Comparison of ENCODE assay signal across 8 cellular contexts in the genomic region with DNA sequence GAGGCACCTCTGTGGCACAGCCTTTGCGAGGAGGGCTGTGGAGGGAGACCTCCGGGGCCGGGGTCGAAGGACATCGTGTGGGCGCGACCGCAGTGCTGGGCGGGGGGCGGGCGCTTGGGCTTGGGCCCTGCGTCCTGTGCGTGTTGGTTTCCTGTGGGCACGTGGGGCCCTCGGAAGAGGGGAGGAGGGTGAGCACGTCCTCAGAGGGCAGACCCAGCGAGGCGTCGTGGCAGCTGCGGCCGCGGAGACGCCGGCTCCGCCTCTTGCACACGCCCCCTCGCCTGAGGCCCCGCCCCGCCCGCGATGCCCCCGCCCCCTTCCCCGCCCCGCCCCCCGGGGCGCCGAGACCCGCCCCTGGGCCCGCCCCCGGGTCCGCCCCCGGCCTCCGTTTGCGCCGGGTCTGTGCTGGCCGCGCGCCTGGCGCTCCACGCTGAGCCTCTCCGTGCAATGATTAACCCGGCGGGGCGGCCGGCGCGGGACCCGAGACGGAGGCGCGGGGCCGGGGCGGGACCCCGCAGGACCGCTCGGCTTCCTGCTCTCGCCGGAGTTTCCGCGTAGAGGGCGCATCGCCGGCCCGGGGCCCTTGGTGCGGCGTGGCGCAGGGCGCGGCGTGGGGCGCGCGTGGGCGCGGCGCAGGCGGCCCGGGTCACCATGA. TPM values are rescaled to one million over a fixed set of nuclear protein-coding genes. Genes with fewer than 3 reads are reported as not detected.
DNase-seq lines count a peak whose midpoint lies in the region; ATAC-seq lines count a peak whose summit lies in the region.

A gene with protein sequence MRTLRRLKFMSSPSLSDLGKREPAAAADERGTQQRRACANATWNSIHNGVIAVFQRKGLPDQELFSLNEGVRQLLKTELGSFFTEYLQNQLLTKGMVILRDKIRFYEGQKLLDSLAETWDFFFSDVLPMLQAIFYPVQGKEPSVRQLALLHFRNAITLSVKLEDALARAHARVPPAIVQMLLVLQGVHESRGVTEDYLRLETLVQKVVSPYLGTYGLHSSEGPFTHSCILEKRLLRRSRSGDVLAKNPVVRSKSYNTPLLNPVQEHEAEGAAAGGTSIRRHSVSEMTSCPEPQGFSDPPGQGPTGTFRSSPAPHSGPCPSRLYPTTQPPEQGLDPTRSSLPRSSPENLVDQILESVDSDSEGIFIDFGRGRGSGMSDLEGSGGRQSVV (plus strand): TSS at position 381 of the 655 bp plus-strand sequence. CDS start 271 bp downstream, at position 652.

- H3K36me3 ChIP-seq in aorta (ENCODE audit: control insufficient read depth in 1 of 2, insufficient read depth in 2 of 2, low read length in 1 of 2): no peaks in the 10 kb centered on the region

- intact Hi-C loops in T-helper 1 cell treated with Interleukin-12 subunit alpha and Interleukin-12 subunit beta and Interleukin-4 antibody, amounts not matched to agents 30 ng/mL and 1 ng/mL, for 36 hours (cut with micrococcal nuclease): loop anchor here (1.0 to 10.0 kb wide), 6 partner anchors 17 to 890 kb away; a partner anchor contains a TSS
- intact Hi-C loops in left ventricle myocardium superior (cut with micrococcal nuclease): no loop called here
- intact Hi-C loops in aorta (cut with DNase I): no loop called here

- H3K9me3 ChIP-seq in aorta (ENCODE audit: control insufficient read depth, low read length): no peaks in the 10 kb centered on the region

- H3K4me3 ChIP-seq in aorta (ENCODE audit: low read length in 2 of 2): peak within 1 kb of the TSS in 1 of 2 donors; percentile 8

- no peaks in the 10 kb centered on the region for H3K27me3 ChIP-seq in aorta (ENCODE audit: control insufficient read depth in 1 of 2, insufficient read depth in 2 of 2, low read length in 1 of 2)

- 2 to 3% (median 3%) methylated on average over 48 to 87 of the region's 88 CpGs for WGBS in adipose tissue, 3 donors
- WGBS in aorta, 2 donors: 4 to 5% methylated on average over 47 to 88 of the region's 88 CpGs

- ATAC-seq in GM21367 (IDR thresholded peaks at IDR 0.05; ENCODE audit: unreplicated experiment) (peak; percentile 71), left ventricle myocardium superior (peak; percentile 85), aorta (ENCODE audit: low FRiP score) (peak; percentile 85)

- peak; percentile 87 for DNase-seq in COLO668 (lab: John Stamatoyannopoulos, UW; ENCODE audit: unreplicated experiment)
- peak; percentile 81 for DNase-seq in HuH-7.5 (ENCODE audit: low spot score)
- peak; percentile 85 for DNase-seq in left ventricle myocardium superior
- peak; percentile 79 for DNase-seq in retina
- DNase-seq in aorta: peak; percentile 87

- H3K27ac ChIP-seq in adipose tissue (ENCODE audit: low read depth, low read length): no peak within 1 kb of the TSS
- no peak within 1 kb of the TSS for H3K27ac ChIP-seq in aorta (ENCODE audit: low read depth in 1 of 2, low read length in 2 of 2)

- H3K4me1 ChIP-seq in aorta (ENCODE audit: control insufficient read depth in 1 of 2, insufficient read depth in 2 of 2, low read length in 2 of 2): no peaks in the 10 kb centered on the region

RNA-seq across cellular contexts. Expression of the gene that starts here (rescaled TPM):
- 13.6 and 14.6 TPM in 2 replicates for total RNA-seq in T-helper 1 cell treated with Interleukin-12 subunit alpha and Interleukin-12 subunit beta and Interleukin-4 antibody, amounts not matched to agents 30 ng/mL and 1 ng/mL, for 36 hours
- 10 to 100 TPM; 16.8 to 96.4 (median 28.2) TPM for polyA plus RNA-seq in adipose tissue
- 2.9 TPM for total RNA-seq in left ventricle myocardium superior
- 10 to 100 TPM in 1 of 2 donors, 1 to 10 TPM in 1; 9.9 to 15.3 TPM for total RNA-seq in aorta
- 1 to 10 TPM; 1.3 to 9.9 TPM for polyA plus RNA-seq in aorta
